In the genomic region with DNA sequence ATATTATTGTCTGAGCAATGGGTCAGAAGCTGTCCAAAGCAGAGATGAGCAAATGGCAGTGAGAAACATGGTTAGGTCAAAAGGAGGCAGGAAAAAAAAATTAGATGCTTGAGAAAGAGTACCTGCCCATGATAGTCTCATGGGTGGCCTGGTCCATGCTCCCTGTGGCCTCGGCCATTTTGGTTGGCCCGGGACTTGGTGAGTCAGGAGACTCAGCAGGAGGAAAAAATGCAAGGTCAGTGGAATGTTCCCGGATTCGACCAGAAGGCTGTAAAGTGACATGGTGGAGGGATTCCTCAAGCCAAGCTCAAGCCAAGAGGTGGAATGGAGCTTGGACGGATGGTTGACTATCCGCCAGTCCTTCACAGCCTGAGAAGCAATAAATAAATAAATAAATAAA, we compare ENCODE assay signal across 23 cellular contexts.
"Had no signal": no experiment of that assay in that cellular context is flagged by ENCODE, and none has a peak within 500 bp of the region (broad histone marks: within the 10 kb centered on the region; RNA-seq: fewer than 3 reads in every experiment).

No MANE protein-coding gene starts in this region.

- H3K9me3 ChIP-seq: esophagus squamous epithelium, left lung, lower lobe of right lung, right atrium auricular region, testis, transverse colon, uterus had no signal

- DNase-seq: activated CD4-positive, alpha-beta memory T cell treated with anti-CD3 and anti-CD28 coated beads for 36 hours; activated CD4-positive, alpha-beta T cell treated with anti-CD3 and anti-CD28 coated beads, Interleukin-2, amount 10 ng/mL, durations not matched to agents 24 days and 14 days; activated CD8-positive, alpha-beta memory T cell treated with anti-CD3 and anti-CD28 coated beads, Interleukin-2, amount 50 U/mL, for 4 hours; activated gamma-delta T cell treated with Interleukin-2 at 50 U/mL for 16 hours; activated naive CD4-positive, alpha-beta T cell treated with anti-CD3 and anti-CD28 coated beads, Interleukin-2, amount 50 U/mL, for 16 hours; activated T-cell treated with anti-CD3 and anti-CD28 coated beads, Interleukin-2, amount 50 U/mL, for 1 hour; amniotic stem cell; effector CD4-positive, alpha-beta T cell; esophagus squamous epithelium; foreskin melanocyte; left lung; lower lobe of right lung; mesenchymal stem cell; natural killer cell; occipital lobe; spleen; stimulated activated naive CD8-positive, alpha-beta T cell treated with anti-CD3 and anti-CD28 coated beads, Interleukin-15, Interleukin-2, amounts not matched to agents 100 U/mL and 50 U/mL, for 24 hours; testis; transverse colon; uterus had no signal

- H3K27ac ChIP-seq: epithelial cell of prostate, esophagus squamous epithelium, left lung, lower lobe of right lung, neural progenitor cell, right atrium auricular region, spleen, testis, transverse colon, uterus had no signal

- H3K4me2 ChIP-seq: neural progenitor cell had no signal

- H3K27me3 ChIP-seq: esophagus squamous epithelium, left lung, neural progenitor cell, right atrium auricular region, spleen, testis, transverse colon, uterus had no signal

- H3K9ac ChIP-seq: neural progenitor cell had no signal

- H3K4me3 ChIP-seq: esophagus squamous epithelium, left lung, lower lobe of right lung, neural progenitor cell, right atrium auricular region, spleen, testis, transverse colon, uterus had no signal

- H3K36me3 ChIP-seq: esophagus squamous epithelium, left lung, lower lobe of right lung, neural progenitor cell, right atrium auricular region, spleen, transverse colon, uterus had no signal

- H3K4me1 ChIP-seq: esophagus squamous epithelium, left lung, lower lobe of right lung, neural progenitor cell, right atrium auricular region, spleen, testis, transverse colon, uterus had no signal
